Comparison of ENCODE assay signal across 15 cellular contexts in the genomic region with DNA sequence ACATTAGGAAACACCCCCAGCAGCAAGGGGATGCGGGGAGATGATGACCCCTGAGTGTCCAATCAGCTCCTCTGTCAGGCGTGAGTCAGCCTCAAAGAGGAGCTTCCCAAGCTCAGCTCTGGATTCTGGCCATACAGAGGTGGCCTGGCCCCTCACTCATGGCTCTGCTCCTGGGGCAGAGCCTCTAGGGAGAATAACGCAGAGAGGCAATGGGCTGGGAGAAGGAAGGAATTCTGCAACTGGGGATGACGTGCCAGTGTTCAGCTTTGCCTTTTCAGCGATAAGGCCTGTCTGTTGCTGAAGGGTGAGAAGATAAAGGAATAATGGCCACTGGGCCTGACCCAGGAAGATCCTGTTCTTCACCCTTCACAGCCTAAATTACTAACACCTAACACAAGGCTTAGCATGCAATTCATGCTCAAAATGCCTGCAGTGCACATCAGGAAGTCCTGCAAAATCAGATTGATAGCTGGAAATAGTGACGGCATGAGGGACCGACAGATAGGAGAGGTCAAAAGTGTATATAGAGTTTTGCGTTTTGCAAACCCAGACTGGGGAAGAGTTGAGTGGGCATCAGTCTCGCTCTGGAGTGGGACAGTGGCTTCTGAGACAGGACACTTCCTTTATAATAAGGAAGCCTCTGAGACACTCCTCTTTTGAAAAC.
"Had no signal": no experiment of that assay in that cellular context is flagged by ENCODE, and none has a peak within 500 bp of the region (broad histone marks: within the 10 kb centered on the region; RNA-seq: fewer than 3 reads in every experiment).

No MANE protein-coding gene starts in this region.

- H3K4me3 Mint-ChIP-seq: activated T-cell treated with anti-CD3 and anti-CD28 coated beads, Interleukin-2, amount 50 U/mL, for 4 hours; naive thymus-derived CD4-positive, alpha-beta T cell; T-helper 1 cell treated with Interleukin-12 subunit alpha and Interleukin-12 subunit beta and Interleukin-4 antibody, amounts not matched to agents 30 μg/mL and 1 μg/mL, for 36 hours had no signal

- H3K4me1 ChIP-seq: ascending aorta, parathyroid adenoma, tibial artery had no signal

- H3K9me3 Mint-ChIP-seq: activated naive CD4-positive, alpha-beta T cell treated with anti-CD3 and anti-CD28 coated beads, Interleukin-2, amount 50 U/mL, for 72 hours; activated T-cell treated with anti-CD3 and anti-CD28 coated beads, Interleukin-2, amount 50 U/mL, for 4 hours; naive thymus-derived CD4-positive, alpha-beta T cell; T-helper 1 cell treated with Interleukin-12 subunit alpha and Interleukin-12 subunit beta and Interleukin-4 antibody, amounts not matched to agents 30 μg/mL and 1 μg/mL, for 36 hours had no signal

- H3K9ac ChIP-seq: parathyroid adenoma had no signal

- H3K27ac ChIP-seq: ascending aorta, cardiac muscle cell, parathyroid adenoma, tibial artery had no signal

- H3K27ac Mint-ChIP-seq: activated naive CD4-positive, alpha-beta T cell treated with anti-CD3 and anti-CD28 coated beads, Interleukin-2, amount 50 U/mL, for 72 hours; naive thymus-derived CD4-positive, alpha-beta T cell; T-helper 1 cell treated with Interleukin-12 subunit alpha and Interleukin-12 subunit beta and Interleukin-4 antibody, amounts not matched to agents 30 μg/mL and 1 μg/mL, for 36 hours had no signal

- H3K4me3 ChIP-seq: ascending aorta, cardiac muscle cell, tibial artery had no signal

- H3K27me3 ChIP-seq: ascending aorta, cardiac muscle cell, tibial artery had no signal

- H3K36me3 Mint-ChIP-seq: activated naive CD4-positive, alpha-beta T cell treated with anti-CD3 and anti-CD28 coated beads, Interleukin-2, amount 50 U/mL, for 72 hours; naive thymus-derived CD4-positive, alpha-beta T cell had no signal

- ATAC-seq: activated CD4-positive, CD25-positive, alpha-beta regulatory T cell treated with anti-CD3 and anti-CD28 coated beads, Interleukin-2, amount 50 U/mL, for 24 hours; activated naive CD4-positive, alpha-beta T cell treated with anti-CD3 and anti-CD28 coated beads, Interleukin-2, amount 50 U/mL, for 72 hours; activated T-cell treated with anti-CD3 and anti-CD28 coated beads, Interleukin-2, amount 50 U/mL, for 4 hours; naive thymus-derived CD4-positive, alpha-beta T cell had no signal

- H2AFZ ChIP-seq: parathyroid adenoma had no signal

- H3K36me3 ChIP-seq: ascending aorta, cardiac muscle cell, tibial artery had no signal

- H3K79me2 ChIP-seq: parathyroid adenoma had no signal

- H3K9me3 ChIP-seq: ascending aorta, tibial artery had no signal

- DNase-seq: activated CD4-positive, alpha-beta T cell treated with anti-CD3 and anti-CD28 coated beads, Interleukin-2, amount 50 U/mL, for 4 hours; activated effector memory CD4-positive, alpha-beta T cell treated with anti-CD3 and anti-CD28 coated beads, Interleukin-2, amount 50 U/mL, for 16 hours; activated T-cell treated with anti-CD3 and anti-CD28 coated beads, Interleukin-2, amount 50 U/mL, for 4 hours; cortex of kidney; glutamatergic neuron; islet precursor cell; naive thymus-derived CD4-positive, alpha-beta T cell; SHP77; tibial artery had no signal
